Comparison of ENCODE assay signal across 8 cellular contexts in genomic region chr7:32892521-32893224, GRCh38. TPM values are rescaled to one million over a fixed set of nuclear protein-coding genes. Genes with fewer than 3 reads are reported as not detected.
A peak's percentile ranks its signal among the peaks of the same experiment; 100 is the strongest.
DNase-seq lines count a peak whose midpoint lies in the region; ATAC-seq and TF ChIP-seq lines count a peak whose summit lies in the region.

No MANE protein-coding gene starts in this region.

- H3K4me1 Mint-ChIP-seq in nephron: peaks cover 45% of the 10 kb centered on the region

- in situ Hi-C loops in Panc1 (cut with HindIII; ENCODE audit: low pct_unique_long_range_greater_than_20kb, low sequenced_read_pairs): no loop called here

- no peaks in the 10 kb centered on the region for H3K9me3 Mint-ChIP-seq in nephron

- no peaks in the 10 kb centered on the region for H3K36me3 Mint-ChIP-seq in nephron (ENCODE audit: low read depth)

- POLR2A ChIA-PET in Panc1 (lab: Charles Lee): no interaction called here

- no peak for DNase-seq in Panc1 (ENCODE audit: low read depth, low spot score)
- DNase-seq in activated T-helper 9 cell treated with anti-CD3 and anti-CD28 coated beads, Interleukin-2, amount 50 U/mL, for 16 hours (ENCODE audit: low read depth): peak; percentile 28
- DNase-seq in fibroblast of the aortic adventitia (ENCODE audit: low read depth): peak; percentile 73
- peak in 38 of 49 donors; percentile 19 to 78 (median 55) for DNase-seq in substantia nigra (lab: John Stamatoyannopoulos, UW)

- TSS peak; percentile 95 for BruUV-seq in Panc1 (replicated peaks; lab: Mats Ljungman, UMichigan)

- H3K36me3 ChIP-seq in Panc1 (ENCODE audit: control insufficient read depth, insufficient read depth, low read length): peaks cover 3% of the 10 kb centered on the region; the same call in 1 of the 2 replicates

- CTCF ChIA-PET in Panc1 (lab: Charles Lee): interaction anchor here (0.9 kb wide), 1 partner anchor 47 kb away, joined by 3 read pairs; no protein-coding TSS in a partner anchor

- TF ChIP-seq CTCF in Panc1 (IDR thresholded peaks at IDR 0.05) (no peak), fibroblast of the aortic adventitia (IDR thresholded peaks at IDR 0.05; ENCODE audit: insufficient read depth, low read length) (no peak), nephron (IDR thresholded peaks at IDR 0.05; ENCODE audit: unreplicated experiment in 3 of 3) (no peak)

- H3K27ac Mint-ChIP-seq in nephron: peak overlapping the region; percentile 90 to 100 (median 98)

- intact Hi-C loops in Panc1 (cut with micrococcal nuclease; ENCODE audit: unreplicated experiment): no loop called here

- no peaks in the 10 kb centered on the region for H3K9me3 ChIP-seq in Panc1 (ENCODE audit: control insufficient read depth, insufficient read depth, low read depth, low read length)

- peak overlapping the region; percentile 89 for H3K4me3 Mint-ChIP-seq in nephron

- H3K27me3 Mint-ChIP-seq in nephron (ENCODE audit: low read depth): no peaks in the 10 kb centered on the region

- H3K27me3 ChIP-seq in Panc1 (ENCODE audit: control insufficient read depth, insufficient read depth, low read length): no peaks in the 10 kb centered on the region

- H3K4me3 ChIP-seq in Panc1 (ENCODE audit: low read depth in 2 of 2, low read length in 2 of 2) (peak overlapping the region; percentile 58 to 83), fibroblast of the aortic adventitia (ENCODE audit: low read depth, low read length) (peak overlapping the region; percentile 81)

- ATAC-seq in GM18502 (IDR thresholded peaks at IDR 0.05; ENCODE audit: poor library complexity, unreplicated experiment) (peak; percentile 25), HG03571 (IDR thresholded peaks at IDR 0.05; ENCODE audit: unreplicated experiment) (peak; percentile 12), Panc1 (peak; percentile 26), GM21515 (IDR thresholded peaks at IDR 0.05; ENCODE audit: unreplicated experiment) (no peak)

- H3K4me1 ChIP-seq in Panc1 (ENCODE audit: control insufficient read depth, insufficient read depth, low read length): peaks cover 24% of the 10 kb centered on the region

- H3K27ac ChIP-seq in Panc1 (ENCODE audit: low read length) (peak overlapping the region; percentile 99), substantia nigra (ENCODE audit: low read depth, low read length, poor library complexity, severe bottlenecking) (peak overlapping the region; percentile 91)

RNA-seq across cellular contexts. Expression of gene KBTBD2, which starts 1.1 kb away (rescaled TPM):
- total RNA-seq in Panc1 (2021; ENCODE audit: unreplicated experiment) (36.8 TPM), fibroblast of the aortic adventitia (ENCODE audit: low replicate concordance) (18.2 and 35.9 TPM in 2 replicates)
- polyA plus RNA-seq in Panc1 (2012; ENCODE audit: insufficient read length): 20.4 TPM
